1 cellular context compared by ENCODE assay signal in genomic region chr16:57647136-57647875, GRCh38.
TF ChIP-seq lines count a peak whose summit lies in the region.

No MANE protein-coding gene starts in this region.

TF ChIP-seq in HepG2, 621 proteins besides CTCF, POLR2A, EP300 and RAD21:
- TF ChIP-seq ETV6 (CRISPR knock-in tag; conservative IDR thresholded peaks at IDR 0.05) (no peak), ZMYM3 (CRISPR knock-in tag; IDR thresholded peaks at IDR 0.05) (peak; percentile 46; the same call in 1 of the 2 replicates), NR2F6 (IDR thresholded peaks at IDR 0.05) (no peak), NR2F6 (CRISPR knock-in tag; IDR thresholded peaks at IDR 0.05) (no peak), ADNP (CRISPR knock-in tag; IDR thresholded peaks at IDR 0.05) (0 out of 2 replicates have a peak, but pooled peaks have one; percentile 32), SNRNP70 (IDR thresholded peaks at IDR 0.05; ENCODE audit: low read depth, low read length) (no peak), ZNF768 (CRISPR knock-in tag; IDR thresholded peaks at IDR 0.05) (peak; percentile 96), TEAD3 (CRISPR knock-in tag; optimal IDR thresholded peaks at IDR 0.05; ENCODE audit: borderline replicate concordance) (no peak), TSC22D2 (CRISPR knock-in tag; IDR thresholded peaks at IDR 0.05; ENCODE audit: borderline replicate concordance) (no peak), THAP11 (CRISPR knock-in tag; IDR thresholded peaks at IDR 0.05) (no peak), ZGPAT (CRISPR knock-in tag; IDR thresholded peaks at IDR 0.05) (no peak), HHEX (CRISPR knock-in tag; IDR thresholded peaks at IDR 0.05) (no peak), TGIF2 (CRISPR knock-in tag; IDR thresholded peaks at IDR 0.05) (no peak), GZF1 (CRISPR knock-in tag; IDR thresholded peaks at IDR 0.05) (no peak), SALL2 (CRISPR knock-in tag; IDR thresholded peaks at IDR 0.05) (no peak), ZNF556 (CRISPR knock-in tag; IDR thresholded peaks at IDR 0.05; ENCODE audit: borderline replicate concordance) (no peak)
